In the genomic region with DNA sequence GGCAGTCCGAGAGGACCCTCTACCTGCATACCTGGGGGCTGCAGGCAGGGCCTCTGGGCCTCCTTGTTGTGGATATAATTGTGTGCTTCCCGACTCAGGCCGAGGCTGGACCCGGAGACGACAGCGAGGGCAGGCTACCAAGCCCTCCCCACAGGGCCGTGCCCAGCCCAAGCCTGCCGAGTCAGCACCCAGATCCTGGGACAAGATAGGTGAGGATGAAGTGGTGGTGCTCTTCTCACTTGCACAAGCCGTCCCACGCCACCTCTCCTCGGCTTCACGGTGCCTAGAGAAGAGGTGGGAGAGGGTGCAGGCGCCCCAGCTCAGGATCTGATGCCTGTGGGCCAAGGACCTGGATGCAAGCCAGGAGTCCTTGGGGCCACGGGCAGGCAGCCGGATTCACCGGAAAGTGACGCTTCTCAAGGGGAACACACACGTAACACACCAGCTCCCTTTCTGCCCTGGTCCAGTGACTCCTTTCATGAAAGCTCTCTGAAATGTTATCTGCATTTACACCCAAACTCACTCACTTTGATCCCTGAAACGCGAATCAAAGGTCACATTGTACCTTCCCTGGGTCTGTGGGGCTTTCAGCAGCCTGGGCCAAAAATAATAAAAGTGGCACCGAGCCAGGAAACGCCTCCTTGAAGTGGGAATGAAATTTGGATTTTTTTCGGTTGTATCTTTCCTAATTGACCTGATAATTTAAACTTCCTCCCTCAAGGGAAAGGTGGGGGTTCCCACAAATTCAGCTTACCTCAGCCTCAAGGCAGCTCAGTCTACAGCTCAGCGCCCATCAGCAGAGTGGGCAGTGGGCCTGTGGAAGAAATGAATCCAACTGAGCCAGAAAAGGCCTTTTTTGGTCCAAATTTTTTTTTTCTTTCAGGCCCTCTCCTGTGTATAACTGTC, we compare ENCODE assay signal across 1 cellular context.
TF ChIP-seq lines count a peak whose summit lies in the region.

No MANE protein-coding gene starts in this region.

TF ChIP-seq in K562, 482 proteins besides CTCF, POLR2A, EP300 and RAD21 (continued from another document and continues in another):
- TF ChIP-seq SIN3B (IDR thresholded peaks at IDR 0.05; ENCODE audit: low read depth): no peak
- no peak for TF ChIP-seq ZNF766 (CRISPR knock-in tag; conservative IDR thresholded peaks at IDR 0.05)
- TF ChIP-seq SOX6 (IDR thresholded peaks at IDR 0.05): no peak
- TF ChIP-seq NUFIP1 (IDR thresholded peaks at IDR 0.05; ENCODE audit: partially characterized antibody): no peak
- TF ChIP-seq NEUROD1 (IDR thresholded peaks at IDR 0.05; ENCODE audit: borderline replicate concordance, low read depth, low read length, partially characterized antibody): no peak
- no peak for TF ChIP-seq ARID2 (IDR thresholded peaks at IDR 0.05)
- peak; percentile 19; the same call in 1 of the 2 replicates for TF ChIP-seq KLF6 (CRISPR knock-in tag; IDR thresholded peaks at IDR 0.05; ENCODE audit: borderline replicate concordance)
- no peak for TF ChIP-seq NR2C1 (IDR thresholded peaks at IDR 0.05)
- TF ChIP-seq NR2C1 (tag; IDR thresholded peaks at IDR 0.05): no peak
- TF ChIP-seq, protein P1, sequence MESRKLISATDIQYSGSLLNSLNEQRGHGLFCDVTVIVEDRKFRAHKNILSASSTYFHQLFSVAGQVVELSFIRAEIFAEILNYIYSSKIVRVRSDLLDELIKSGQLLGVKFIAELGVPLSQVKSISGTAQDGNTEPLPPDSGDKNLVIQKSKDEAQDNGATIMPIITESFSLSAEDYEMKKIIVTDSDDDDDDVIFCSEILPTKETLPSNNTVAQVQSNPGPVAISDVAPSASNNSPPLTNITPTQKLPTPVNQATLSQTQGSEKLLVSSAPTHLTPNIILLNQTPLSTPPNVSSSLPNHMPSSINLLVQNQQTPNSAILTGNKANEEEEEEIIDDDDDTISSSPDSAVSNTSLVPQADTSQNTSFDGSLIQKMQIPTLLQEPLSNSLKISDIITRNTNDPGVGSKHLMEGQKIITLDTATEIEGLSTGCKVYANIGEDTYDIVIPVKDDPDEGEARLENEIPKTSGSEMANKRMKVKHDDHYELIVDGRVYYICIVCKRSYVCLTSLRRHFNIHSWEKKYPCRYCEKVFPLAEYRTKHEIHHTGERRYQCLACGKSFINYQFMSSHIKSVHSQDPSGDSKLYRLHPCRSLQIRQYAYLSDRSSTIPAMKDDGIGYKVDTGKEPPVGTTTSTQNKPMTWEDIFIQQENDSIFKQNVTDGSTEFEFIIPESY (CRISPR knock-in tag; IDR thresholded peaks at IDR 0.05): no peak
- TF ChIP-seq, protein P2, sequence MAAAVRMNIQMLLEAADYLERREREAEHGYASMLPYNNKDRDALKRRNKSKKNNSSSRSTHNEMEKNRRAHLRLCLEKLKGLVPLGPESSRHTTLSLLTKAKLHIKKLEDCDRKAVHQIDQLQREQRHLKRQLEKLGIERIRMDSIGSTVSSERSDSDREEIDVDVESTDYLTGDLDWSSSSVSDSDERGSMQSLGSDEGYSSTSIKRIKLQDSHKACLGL (CRISPR knock-in tag; IDR thresholded peaks at IDR 0.05; ENCODE audit: borderline replicate concordance, poor library complexity, severe bottlenecking): peak; percentile 7
- TF ChIP-seq TAL1 (IDR thresholded peaks at IDR 0.05): no peak
- TF ChIP-seq, protein P3, sequence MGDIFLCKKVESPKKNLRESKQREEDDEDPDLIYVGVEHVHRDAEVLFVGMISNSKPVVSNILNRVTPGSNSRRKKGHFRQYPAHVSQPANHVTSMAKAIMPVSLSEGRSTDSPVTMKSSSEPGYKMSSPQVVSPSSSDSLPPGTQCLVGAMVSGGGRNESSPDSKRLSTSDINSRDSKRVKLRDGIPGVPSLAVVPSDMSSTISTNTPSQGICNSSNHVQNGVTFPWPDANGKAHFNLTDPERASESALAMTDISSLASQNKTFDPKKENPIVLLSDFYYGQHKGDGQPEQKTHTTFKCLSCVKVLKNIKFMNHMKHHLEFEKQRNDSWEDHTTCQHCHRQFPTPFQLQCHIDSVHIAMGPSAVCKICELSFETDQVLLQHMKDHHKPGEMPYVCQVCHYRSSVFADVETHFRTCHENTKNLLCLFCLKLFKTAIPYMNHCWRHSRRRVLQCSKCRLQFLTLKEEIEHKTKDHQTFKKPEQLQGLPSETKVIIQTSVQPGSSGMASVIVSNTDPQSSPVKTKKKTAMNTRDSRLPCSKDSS (IDR thresholded peaks at IDR 0.05; ENCODE audit: low read depth, partially characterized antibody): no peak
- no peak for TF ChIP-seq RB1 (IDR thresholded peaks at IDR 0.05; ENCODE audit: low read depth)
- peak; percentile 93 for TF ChIP-seq OTX1 (CRISPR knock-in tag; IDR thresholded peaks at IDR 0.05)
- no peak for TF ChIP-seq KDM2B (CRISPR knock-in tag; IDR thresholded peaks at IDR 0.05)
- TF ChIP-seq, protein P4, sequence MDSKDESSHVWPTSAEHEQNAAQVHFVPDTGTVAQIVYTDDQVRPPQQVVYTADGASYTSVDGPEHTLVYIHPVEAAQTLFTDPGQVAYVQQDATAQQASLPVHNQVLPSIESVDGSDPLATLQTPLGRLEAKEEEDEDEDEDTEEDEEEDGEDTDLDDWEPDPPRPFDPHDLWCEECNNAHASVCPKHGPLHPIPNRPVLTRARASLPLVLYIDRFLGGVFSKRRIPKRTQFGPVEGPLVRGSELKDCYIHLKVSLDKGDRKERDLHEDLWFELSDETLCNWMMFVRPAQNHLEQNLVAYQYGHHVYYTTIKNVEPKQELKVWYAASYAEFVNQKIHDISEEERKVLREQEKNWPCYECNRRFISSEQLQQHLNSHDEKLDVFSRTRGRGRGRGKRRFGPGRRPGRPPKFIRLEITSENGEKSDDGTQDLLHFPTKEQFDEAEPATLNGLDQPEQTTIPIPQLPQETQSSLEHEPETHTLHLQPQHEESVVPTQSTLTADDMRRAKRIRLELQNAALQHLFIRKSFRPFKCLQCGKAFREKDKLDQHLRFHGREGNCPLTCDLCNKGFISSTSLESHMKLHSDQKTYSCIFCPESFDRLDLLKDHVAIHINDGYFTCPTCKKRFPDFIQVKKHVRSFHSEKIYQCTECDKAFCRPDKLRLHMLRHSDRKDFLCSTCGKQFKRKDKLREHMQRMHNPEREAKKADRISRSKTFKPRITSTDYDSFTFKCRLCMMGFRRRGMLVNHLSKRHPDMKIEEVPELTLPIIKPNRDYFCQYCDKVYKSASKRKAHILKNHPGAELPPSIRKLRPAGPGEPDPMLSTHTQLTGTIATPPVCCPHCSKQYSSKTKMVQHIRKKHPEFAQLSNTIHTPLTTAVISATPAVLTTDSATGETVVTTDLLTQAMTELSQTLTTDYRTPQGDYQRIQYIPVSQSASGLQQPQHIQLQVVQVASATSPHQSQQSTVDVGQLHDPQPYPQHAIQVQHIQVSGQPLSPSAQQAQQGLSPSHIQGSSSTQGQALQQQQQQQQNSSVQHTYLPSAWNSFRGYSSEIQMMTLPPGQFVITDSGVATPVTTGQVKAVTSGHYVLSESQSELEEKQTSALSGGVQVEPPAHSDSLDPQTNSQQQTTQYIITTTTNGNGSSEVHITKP (IDR thresholded peaks at IDR 0.05; ENCODE audit: partially characterized antibody): no peak
- no peak for TF ChIP-seq ARID1B (IDR thresholded peaks at IDR 0.05)
- TF ChIP-seq, protein P5, sequence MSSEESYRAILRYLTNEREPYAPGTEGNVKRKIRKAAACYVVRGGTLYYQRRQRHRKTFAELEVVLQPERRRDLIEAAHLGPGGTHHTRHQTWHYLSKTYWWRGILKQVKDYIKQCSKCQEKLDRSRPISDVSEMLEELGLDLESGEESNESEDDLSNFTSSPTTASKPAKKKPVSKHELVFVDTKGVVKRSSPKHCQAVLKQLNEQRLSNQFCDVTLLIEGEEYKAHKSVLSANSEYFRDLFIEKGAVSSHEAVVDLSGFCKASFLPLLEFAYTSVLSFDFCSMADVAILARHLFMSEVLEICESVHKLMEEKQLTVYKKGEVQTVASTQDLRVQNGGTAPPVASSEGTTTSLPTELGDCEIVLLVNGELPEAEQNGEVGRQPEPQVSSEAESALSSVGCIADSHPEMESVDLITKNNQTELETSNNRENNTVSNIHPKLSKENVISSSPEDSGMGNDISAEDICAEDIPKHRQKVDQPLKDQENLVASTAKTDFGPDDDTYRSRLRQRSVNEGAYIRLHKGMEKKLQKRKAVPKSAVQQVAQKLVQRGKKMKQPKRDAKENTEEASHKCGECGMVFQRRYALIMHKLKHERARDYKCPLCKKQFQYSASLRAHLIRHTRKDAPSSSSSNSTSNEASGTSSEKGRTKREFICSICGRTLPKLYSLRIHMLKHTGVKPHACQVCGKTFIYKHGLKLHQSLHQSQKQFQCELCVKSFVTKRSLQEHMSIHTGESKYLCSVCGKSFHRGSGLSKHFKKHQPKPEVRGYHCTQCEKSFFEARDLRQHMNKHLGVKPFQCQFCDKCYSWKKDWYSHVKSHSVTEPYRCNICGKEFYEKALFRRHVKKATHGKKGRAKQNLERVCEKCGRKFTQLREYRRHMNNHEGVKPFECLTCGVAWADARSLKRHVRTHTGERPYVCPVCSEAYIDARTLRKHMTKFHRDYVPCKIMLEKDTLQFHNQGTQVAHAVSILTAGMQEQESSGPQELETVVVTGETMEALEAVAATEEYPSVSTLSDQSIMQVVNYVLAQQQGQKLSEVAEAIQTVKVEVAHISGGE (CRISPR knock-in tag; IDR thresholded peaks at IDR 0.05): peak in 1 of 3 experiments; percentile 87; a peak in 2 of 6 replicates
- no peak for TF ChIP-seq SLC30A9 (CRISPR knock-in tag; IDR thresholded peaks at IDR 0.05)
- TF ChIP-seq, protein P6, sequence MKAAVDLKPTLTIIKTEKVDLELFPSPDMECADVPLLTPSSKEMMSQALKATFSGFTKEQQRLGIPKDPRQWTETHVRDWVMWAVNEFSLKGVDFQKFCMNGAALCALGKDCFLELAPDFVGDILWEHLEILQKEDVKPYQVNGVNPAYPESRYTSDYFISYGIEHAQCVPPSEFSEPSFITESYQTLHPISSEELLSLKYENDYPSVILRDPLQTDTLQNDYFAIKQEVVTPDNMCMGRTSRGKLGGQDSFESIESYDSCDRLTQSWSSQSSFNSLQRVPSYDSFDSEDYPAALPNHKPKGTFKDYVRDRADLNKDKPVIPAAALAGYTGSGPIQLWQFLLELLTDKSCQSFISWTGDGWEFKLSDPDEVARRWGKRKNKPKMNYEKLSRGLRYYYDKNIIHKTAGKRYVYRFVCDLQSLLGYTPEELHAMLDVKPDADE (conservative IDR thresholded peaks at IDR 0.05; ENCODE audit: control insufficient read depth, low read depth, low read length): no peak
- no peak for TF ChIP-seq BCL6 (CRISPR knock-in tag; IDR thresholded peaks at IDR 0.05)
- TF ChIP-seq SMAD4 (CRISPR knock-in tag; conservative IDR thresholded peaks at IDR 0.05): peak; percentile 32
- TF ChIP-seq EZH2 (IDR thresholded peaks at IDR 0.05; ENCODE audit: borderline replicate concordance, low read depth, low read length): no peak
- TF ChIP-seq, protein P7, sequence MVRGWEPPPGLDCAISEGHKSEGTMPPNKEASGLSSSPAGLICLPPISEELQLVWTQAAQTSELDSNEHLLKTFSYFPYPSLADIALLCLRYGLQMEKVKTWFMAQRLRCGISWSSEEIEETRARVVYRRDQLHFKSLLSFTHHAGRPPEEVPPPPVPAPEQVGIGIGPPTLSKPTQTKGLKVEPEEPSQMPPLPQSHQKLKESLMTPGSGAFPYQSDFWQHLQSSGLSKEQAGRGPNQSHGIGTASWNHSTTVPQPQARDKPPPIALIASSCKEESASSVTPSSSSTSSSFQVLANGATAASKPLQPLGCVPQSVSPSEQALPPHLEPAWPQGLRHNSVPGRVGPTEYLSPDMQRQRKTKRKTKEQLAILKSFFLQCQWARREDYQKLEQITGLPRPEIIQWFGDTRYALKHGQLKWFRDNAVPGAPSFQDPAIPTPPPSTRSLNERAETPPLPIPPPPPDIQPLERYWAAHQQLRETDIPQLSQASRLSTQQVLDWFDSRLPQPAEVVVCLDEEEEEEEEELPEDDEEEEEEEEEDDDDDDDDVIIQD (CRISPR knock-in tag; IDR thresholded peaks at IDR 0.05): peak; percentile 7; the same call in 1 of the 2 replicates
- 0 out of 2 replicates have a peak, but pooled peaks have one; percentile 6 for TF ChIP-seq ZNF695 (CRISPR knock-in tag; IDR thresholded peaks at IDR 0.05)
- TF ChIP-seq ZNF217 (CRISPR knock-in tag; IDR thresholded peaks at IDR 0.05): no peak
- no peak for TF ChIP-seq FOXA1 (IDR thresholded peaks at IDR 0.05; ENCODE audit: borderline replicate concordance)
- TF ChIP-seq ZNF436 (CRISPR knock-in tag; IDR thresholded peaks at IDR 0.05): no peak
- TF ChIP-seq MTF1 (CRISPR knock-in tag; IDR thresholded peaks at IDR 0.05; ENCODE audit: borderline replicate concordance): no peak; the same call in 1 of the 2 replicates
- no peak for TF ChIP-seq BCOR (IDR thresholded peaks at IDR 0.05)
- no peak for TF ChIP-seq ZNF354B (CRISPR knock-in tag; IDR thresholded peaks at IDR 0.05)
- TF ChIP-seq ZFX (CRISPR knock-in tag; IDR thresholded peaks at IDR 0.05): no peak
- TF ChIP-seq, protein P8, sequence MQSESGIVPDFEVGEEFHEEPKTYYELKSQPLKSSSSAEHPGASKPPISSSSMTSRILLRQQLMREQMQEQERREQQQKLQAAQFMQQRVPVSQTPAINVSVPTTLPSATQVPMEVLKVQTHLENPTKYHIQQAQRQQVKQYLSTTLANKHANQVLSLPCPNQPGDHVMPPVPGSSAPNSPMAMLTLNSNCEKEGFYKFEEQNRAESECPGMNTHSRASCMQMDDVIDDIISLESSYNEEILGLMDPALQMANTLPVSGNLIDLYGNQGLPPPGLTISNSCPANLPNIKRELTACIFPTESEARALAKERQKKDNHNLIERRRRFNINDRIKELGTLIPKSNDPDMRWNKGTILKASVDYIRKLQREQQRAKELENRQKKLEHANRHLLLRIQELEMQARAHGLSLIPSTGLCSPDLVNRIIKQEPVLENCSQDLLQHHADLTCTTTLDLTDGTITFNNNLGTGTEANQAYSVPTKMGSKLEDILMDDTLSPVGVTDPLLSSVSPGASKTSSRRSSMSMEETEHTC (IDR thresholded peaks at IDR 0.05): no peak
- TF ChIP-seq TEAD4 (IDR thresholded peaks at IDR 0.05; ENCODE audit: low read length): no peak
- no peak for TF ChIP-seq TEAD4 (CRISPR knock-in tag; IDR thresholded peaks at IDR 0.05; ENCODE audit: borderline replicate concordance)
- TF ChIP-seq NCOR1 (IDR thresholded peaks at IDR 0.05): no peak
- TF ChIP-seq TGIF2 (CRISPR knock-in tag; IDR thresholded peaks at IDR 0.05): no peak
- TF ChIP-seq DNMT1 (IDR thresholded peaks at IDR 0.05): no peak
- TF ChIP-seq NFE2L1 (tag; IDR thresholded peaks at IDR 0.05; ENCODE audit: borderline replicate concordance, low read depth): no peak
- TF ChIP-seq, protein P9, sequence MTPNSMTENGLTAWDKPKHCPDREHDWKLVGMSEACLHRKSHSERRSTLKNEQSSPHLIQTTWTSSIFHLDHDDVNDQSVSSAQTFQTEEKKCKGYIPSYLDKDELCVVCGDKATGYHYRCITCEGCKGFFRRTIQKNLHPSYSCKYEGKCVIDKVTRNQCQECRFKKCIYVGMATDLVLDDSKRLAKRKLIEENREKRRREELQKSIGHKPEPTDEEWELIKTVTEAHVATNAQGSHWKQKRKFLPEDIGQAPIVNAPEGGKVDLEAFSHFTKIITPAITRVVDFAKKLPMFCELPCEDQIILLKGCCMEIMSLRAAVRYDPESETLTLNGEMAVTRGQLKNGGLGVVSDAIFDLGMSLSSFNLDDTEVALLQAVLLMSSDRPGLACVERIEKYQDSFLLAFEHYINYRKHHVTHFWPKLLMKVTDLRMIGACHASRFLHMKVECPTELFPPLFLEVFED (CRISPR knock-in tag; conservative IDR thresholded peaks at IDR 0.05): peak; percentile 12; the same call in 1 of the 2 replicates
